In the genomic region with DNA sequence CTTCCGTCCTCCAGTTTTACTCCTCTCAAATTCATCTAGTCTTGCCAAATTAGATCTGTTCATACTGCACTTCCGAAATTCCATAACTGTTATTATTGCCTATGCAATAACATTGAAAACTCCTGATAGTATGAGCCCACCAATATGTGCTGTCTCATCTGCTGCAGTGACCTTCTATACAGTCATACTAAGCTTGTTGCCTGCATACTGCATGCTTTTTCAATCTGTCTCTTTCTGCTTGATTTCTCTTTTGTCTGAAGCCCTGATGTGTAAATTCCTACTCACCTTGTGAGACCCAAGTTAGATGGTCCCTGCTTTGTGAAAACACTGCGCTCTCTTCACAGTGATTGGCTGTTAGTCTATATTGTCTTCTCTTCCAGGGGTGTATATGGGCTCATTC, we compare ENCODE assay signal across 10 cellular contexts. TPM values are rescaled to one million over a fixed set of nuclear protein-coding genes. Genes with fewer than 3 reads are reported as not detected.
DNase-seq lines count a peak whose midpoint lies in the region; ATAC-seq, FAIRE-seq and TF ChIP-seq lines count a peak whose summit lies in the region.
"Had no signal": no experiment of that assay in that cellular context is flagged by ENCODE, and none has a peak within 500 bp of the region (broad histone marks: within the 10 kb centered on the region; RNA-seq: fewer than 3 reads in every experiment).

No MANE protein-coding gene starts in this region.

- H3K27me3 ChIP-seq in adipocyte (replicated peaks; ENCODE audit: control insufficient read depth, insufficient read depth, low read length) (no peaks in the 10 kb centered on the region), testis (no peaks in the 10 kb centered on the region), thyroid gland (no peaks in the 10 kb centered on the region)

- peak overlapping the region; percentile 100 for H3K9ac ChIP-seq in adipocyte (ENCODE audit: low read length)
- H3K9ac ChIP-seq in kidney (ENCODE audit: low read length in 2 of 2) = peak overlapping the region; percentile 87 to 94

- WGBS in testis, 2 donors = 30 to 41% methylated on average over 3 of the region's 3 CpGs
- WGBS in thyroid gland, 2 donors = 60 to 61% methylated on average over 3 of the region's 3 CpGs

- peaks cover 25% of the 10 kb centered on the region for H3K36me3 ChIP-seq in adipocyte (ENCODE audit: control insufficient read depth, insufficient read depth, low read length, severe bottlenecking)
- H3K36me3 ChIP-seq in kidney (ENCODE audit: control insufficient read depth in 1 of 2, insufficient read depth in 2 of 2, low read length in 2 of 2) = peaks cover 0 to 2% of the 10 kb centered on the region in 2 donors
- no peaks in the 10 kb centered on the region for H3K36me3 ChIP-seq in testis (ENCODE audit: low read depth, missing control alignments)
- H3K36me3 ChIP-seq in thyroid gland = no peaks in the 10 kb centered on the region

- TF ChIP-seq POLR2A in testis (IDR thresholded peaks at IDR 0.05) = no peak
- TF ChIP-seq POLR2A in thyroid gland (IDR thresholded peaks at IDR 0.05) = no peak

- no peak for FAIRE-seq in kidney (lab: Jason Lieb, UNC)

- no peak for ATAC-seq in HG02623 (IDR thresholded peaks at IDR 0.05; ENCODE audit: unreplicated experiment)

- H3K4me1 ChIP-seq in adipocyte (ENCODE audit: control insufficient read depth, insufficient read depth, low read length) (peaks cover 29% of the 10 kb centered on the region), kidney (ENCODE audit: control insufficient read depth in 1 of 2, insufficient read depth in 1 of 2, low read depth in 1 of 2, low read length in 2 of 2) (peaks cover 18 to 22% of the 10 kb centered on the region in 2 donors), testis (peaks cover 20% of the 10 kb centered on the region), thyroid gland (peaks cover 17 to 23% of the 10 kb centered on the region in 2 donors)

- H3K27ac ChIP-seq in kidney (ENCODE audit: low read depth in 2 of 2, low read length in 2 of 2) = no peak overlapping the region
- no peak overlapping the region for H3K27ac ChIP-seq in testis
- no peak overlapping the region for H3K27ac ChIP-seq in thyroid gland

- no peak for DNase-seq in HFF-Myc (ENCODE audit: extremely low read depth, low read depth)
- DNase-seq in adipocyte (ENCODE audit: low read depth) = no peak
- no peak for DNase-seq in kidney
- DNase-seq in testis = no peak
- no peak for DNase-seq in thyroid gland
- no peak for DNase-seq in SIG-M5 treated with dmso at 0.1 percent for 504 hours (lab: John Stamatoyannopoulos, UW; ENCODE audit: unreplicated experiment)
- DNase-seq: central memory CD4-positive, alpha-beta T cell; Kasumi-1; OCI-M1 had no signal

- intact Hi-C loops in kidney (cut with DNase I) = no loop called here
- intact Hi-C loops in testis (cut with DNase I; ENCODE audit: low total_unique reads) = no loop called here
- intact Hi-C loops in thyroid gland (cut with DNase I) = loop anchor here (5.0 kb wide), 1 partner anchor 803 kb away; a partner anchor contains a TSS

- no peaks in the 10 kb centered on the region for H3K9me3 ChIP-seq in adipocyte (ENCODE audit: control insufficient read depth, low read length)
- no peaks in the 10 kb centered on the region for H3K9me3 ChIP-seq in kidney (ENCODE audit: control insufficient read depth in 1 of 2, low read length in 2 of 2)
- H3K9me3 ChIP-seq in testis = no peaks in the 10 kb centered on the region
- H3K9me3 ChIP-seq in thyroid gland = no peaks in the 10 kb centered on the region

- no peak for TF ChIP-seq CTCF in HFF-Myc (IDR thresholded peaks at IDR 0.05; ENCODE audit: low read depth, low read length, missing control alignments)
- no peak for TF ChIP-seq CTCF in kidney (IDR thresholded peaks at IDR 0.05; ENCODE audit: borderline replicate concordance, extremely low read depth, insufficient read depth)
- no peak for TF ChIP-seq CTCF in testis (IDR thresholded peaks at IDR 0.05)
- TF ChIP-seq CTCF in thyroid gland (IDR thresholded peaks at IDR 0.05) = no peak

- H3K4me3 ChIP-seq in HFF-Myc (replicated peaks; ENCODE audit: low read depth, low read length) (peak overlapping the region; percentile 72), adipocyte (ENCODE audit: low read length) (peak overlapping the region; percentile 99), kidney (ENCODE audit: low read length in 2 of 2) (peak overlapping the region; percentile 94 to 100), testis (peak overlapping the region; percentile 86), thyroid gland (replicated peaks in 1 of 3) (peak overlapping the region in 1 of 3 donors; percentile 53)

RNA-seq across cellular contexts. Expression of a gene that starts 1.1 kb away (rescaled TPM):
- total RNA-seq in kidney = 16.7 TPM
- 11.1 TPM for polyA plus RNA-seq in kidney (ENCODE audit: insufficient read depth, low read depth, low replicate concordance)
- total RNA-seq in testis = 10 to 100 TPM; 44.4 to 50.2 TPM
- polyA plus RNA-seq in testis (ENCODE audit: insufficient read depth, low read depth, low replicate concordance) = 101 TPM
- 10 to 100 TPM; 16.4 to 23.0 (median 19.1) TPM for total RNA-seq in thyroid gland

RNA-seq across cellular contexts. Expression of a gene that starts 2.2 kb away (rescaled TPM):
- total RNA-seq in kidney = 132 TPM
- polyA plus RNA-seq in kidney (ENCODE audit: insufficient read depth, low read depth, low replicate concordance) = 309 TPM
- 100 to 1,000 TPM; 170 to 181 TPM for total RNA-seq in testis
- 208 TPM for polyA plus RNA-seq in testis (ENCODE audit: insufficient read depth, low read depth, low replicate concordance)
- total RNA-seq in thyroid gland = 100 to 1,000 TPM; 227 to 320 (median 275) TPM

RNA-seq across cellular contexts. Expression of a gene that starts 29.1 kb away (rescaled TPM):
- total RNA-seq in kidney = 49.8 TPM
- polyA plus RNA-seq in kidney (ENCODE audit: insufficient read depth, low read depth, low replicate concordance) = 56.7 TPM
- total RNA-seq in testis = 10 to 100 TPM; 56.4 to 60.6 TPM
- 41.9 TPM for polyA plus RNA-seq in testis (ENCODE audit: insufficient read depth, low read depth, low replicate concordance)
- 100 to 1,000 TPM in 1 of 4 donors, 10 to 100 TPM in 3; 53.6 to 105 (median 82.9) TPM for total RNA-seq in thyroid gland
